In the genomic region with DNA sequence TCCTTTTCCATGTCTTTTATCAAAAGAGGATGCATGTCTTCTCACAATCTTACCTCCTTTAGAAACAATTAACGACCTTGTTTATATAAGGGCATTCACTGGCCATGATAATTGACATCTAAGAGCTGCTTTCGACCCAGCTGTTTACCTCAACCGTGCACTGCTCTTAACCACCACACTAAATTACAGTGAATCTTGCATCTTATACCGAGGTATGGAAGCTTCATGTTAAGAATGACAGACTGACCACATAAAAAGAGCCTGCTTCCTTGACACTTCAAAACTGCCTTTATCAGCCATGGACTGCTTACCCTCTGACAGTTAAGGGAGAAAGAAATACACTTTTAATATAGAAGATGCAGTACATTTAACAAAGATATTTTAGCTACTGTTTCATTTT, we compare ENCODE assay signal across 22 cellular contexts.
"Had no signal": no experiment of that assay in that cellular context is flagged by ENCODE, and none has a peak within 500 bp of the region (broad histone marks: within the 10 kb centered on the region; RNA-seq: fewer than 3 reads in every experiment).

No MANE protein-coding gene starts in this region.

- DNase-seq: dermis blood vessel endothelial cell; esophagus squamous epithelium; foreskin keratinocyte; immature natural killer cell; kidney; left cardiac atrium; left ventricle myocardium inferior; lower lobe of right lung; natural killer cell; sigmoid colon; stimulated activated CD4-positive, alpha-beta T cell treated with anti-CD3 and anti-CD28 coated beads, Interleukin-2, amount 100 ng/mL, for 24 hours; stimulated activated CD4-positive, alpha-beta T cell treated with anti-CD3 and anti-CD28 coated beads, Interleukin-4, amount 100 ng/mL, for 4 hours; stimulated activated naive B cell treated with anti-CD40 and anti-IgM and Interleukin-4, amounts not matched to agents 10 μg/mL and 1 μg/mL and 100 μg/mL, for 72 hours; stomach; substantia nigra; transverse colon had no signal

- H3K27ac ChIP-seq: esophagus squamous epithelium, foreskin keratinocyte, left ventricle myocardium inferior, lower lobe of right lung, right atrium auricular region, sigmoid colon, skin epidermis, stomach, thoracic aorta, transverse colon had no signal

- H3K4me3 Mint-ChIP-seq: immature natural killer cell; memory B cell; mesothelial cell of epicardium; natural killer cell; neural crest cell; stimulated activated naive B cell treated with anti-CD40 and anti-IgM and Interleukin-4, amounts not matched to agents 10 μg/mL and 1 μg/mL and 100 μg/mL, for 72 hours had no signal

- H3K4me3 ChIP-seq: esophagus squamous epithelium, left ventricle myocardium inferior, lower lobe of right lung, right atrium auricular region, sigmoid colon, skin epidermis, stomach, thoracic aorta, transverse colon had no signal

- H3K27ac Mint-ChIP-seq: immature natural killer cell; memory B cell; mesothelial cell of epicardium; natural killer cell; stimulated activated naive B cell treated with anti-CD40 and anti-IgM and Interleukin-4, amounts not matched to agents 10 μg/mL and 1 μg/mL and 100 μg/mL, for 72 hours had no signal

- H3K36me3 ChIP-seq: esophagus squamous epithelium, left ventricle myocardium inferior, lower lobe of right lung, right atrium auricular region, sigmoid colon, stomach, thoracic aorta, transverse colon had no signal

- H3K9me3 ChIP-seq: esophagus squamous epithelium, left ventricle myocardium inferior, lower lobe of right lung, right atrium auricular region, sigmoid colon, stomach, thoracic aorta, transverse colon had no signal

- ATAC-seq: foreskin keratinocyte; left cardiac atrium; lower lobe of right lung; natural killer cell; stimulated activated naive B cell treated with anti-CD40 and anti-IgM and Interleukin-4, amounts not matched to agents 10 μg/mL and 1 μg/mL and 100 μg/mL, for 72 hours had no signal

- H3K9me3 Mint-ChIP-seq: memory B cell had no signal

- H3K4me1 Mint-ChIP-seq: immature natural killer cell; memory B cell; natural killer cell; stimulated activated naive B cell treated with anti-CD40 and anti-IgM and Interleukin-4, amounts not matched to agents 10 μg/mL and 1 μg/mL and 100 μg/mL, for 72 hours had no signal

- H3K27me3 ChIP-seq: esophagus squamous epithelium, foreskin keratinocyte, right atrium auricular region, sigmoid colon, stomach, transverse colon had no signal

- H3K4me1 ChIP-seq: esophagus squamous epithelium, left ventricle myocardium inferior, lower lobe of right lung, right atrium auricular region, sigmoid colon, stomach, transverse colon had no signal

- H3K36me3 Mint-ChIP-seq: immature natural killer cell; memory B cell; mesothelial cell of epicardium; natural killer cell; stimulated activated naive B cell treated with anti-CD40 and anti-IgM and Interleukin-4, amounts not matched to agents 10 μg/mL and 1 μg/mL and 100 μg/mL, for 72 hours had no signal
